In genomic region chr17:50150354-50151040, GRCh38 we compare ENCODE assay signal across 8 cellular contexts. TPM values are rescaled to one million over a fixed set of nuclear protein-coding genes. Genes with fewer than 3 reads are reported as not detected.
DNase-seq lines count a peak whose midpoint lies in the region; ATAC-seq, FAIRE-seq and TF ChIP-seq lines count a peak whose summit lies in the region.

PPP1R9B (minus strand) TSS chr17:50150677; CDS start chr17:50150513, 164 bp downstream.

- H3K4me1 ChIP-seq in K562 (replicated peaks in 1 of 2; ENCODE audit: control insufficient read depth in 2 of 2, insufficient read depth in 2 of 2, low read length in 2 of 2): peaks cover 54 to 98% of the 10 kb centered on the region in 2 experiments

- H3K4me3 Mint-ChIP-seq in activated naive CD4-positive, alpha-beta T cell treated with anti-CD3 and anti-CD28 coated beads, Interleukin-2, amount 10 ng/mL, durations not matched to agents 7 days and 5 days: peak within 1 kb of the TSS; percentile 94
- peak within 1 kb of the TSS; percentile 94 for H3K4me3 Mint-ChIP-seq in stimulated activated naive CD8-positive, alpha-beta T cell treated with anti-CD3 and anti-CD28 coated beads, Interleukin-15, Interleukin-2, amounts not matched to agents 100 ng/mL and 50 ng/mL, for 24 hours

- POLR2A ChIA-PET in K562 (lab: Yijun Ruan, JAX): interaction anchor here (0.8 to 1.1 kb wide), 2 partner anchors 20 to 80 kb away, joined by 3 to 6 read pairs; no protein-coding TSS in a partner anchor

- H3K9me1 ChIP-seq in K562 (ENCODE audit: control insufficient read depth, insufficient read depth, low read length): peaks cover 10% of the 10 kb centered on the region

- ATAC-seq in K562 (peak; percentile 6), GM21529 (IDR thresholded peaks at IDR 0.05; ENCODE audit: unreplicated experiment) (no peak), HG02763 (IDR thresholded peaks at IDR 0.05; ENCODE audit: unreplicated experiment) (no peak)

- TF ChIP-seq POLR2A in K562 (conservative IDR thresholded peaks at IDR 0.05): no peak

- WGBS in K562 (ENCODE audit: insufficient coverage, low coverage, missing lambda C conversion rate): 1% methylated on average over 42 of the region's 69 CpGs

- no TSS peak for BruUV-seq in K562 (replicated peaks; lab: Mats Ljungman, UMichigan)

- H3K4me2 ChIP-seq in K562 (ENCODE audit: insufficient read depth, low read length): peak within 1 kb of the TSS; percentile 92

- H3K4me3 ChIP-seq in K562 (peak within 1 kb of the TSS; percentile 67), kidney epithelial cell (ENCODE audit: low read depth, low read length) (peak within 1 kb of the TSS; percentile 73)

- H4K20me1 ChIP-seq in K562 (replicated peaks; ENCODE audit: control insufficient read depth, insufficient read depth, low read length): peaks cover 14% of the 10 kb centered on the region

- H3K36me3 ChIP-seq in K562 (ENCODE audit: control insufficient read depth, insufficient read depth, low read length): peaks cover 27% of the 10 kb centered on the region
- H3K36me3 ChIP-seq in kidney epithelial cell (ENCODE audit: control insufficient read depth, insufficient read depth, low read length): no peaks in the 10 kb centered on the region

- peak within 1 kb of the TSS; percentile 87 for H3K27ac ChIP-seq in K562 (ENCODE audit: extremely low read depth, low read depth, low read length)

- TF ChIP-seq EP300 in K562 (IDR thresholded peaks at IDR 0.05; ENCODE audit: low read length): no peak

- no peaks in the 10 kb centered on the region for H3K9me3 ChIP-seq in K562 (replicated peaks; ENCODE audit: control insufficient read depth, insufficient read depth, low read depth, low read length)

- FAIRE-seq in K562 (lab: Jason Lieb, UNC): no peak

- H3K9ac ChIP-seq in K562 (ENCODE audit: insufficient read depth in 1 of 2, low read depth in 2 of 2, low read length in 2 of 2): peak within 1 kb of the TSS; percentile 67 to 97

- H3K9me3 Mint-ChIP-seq in activated naive CD4-positive, alpha-beta T cell treated with anti-CD3 and anti-CD28 coated beads, Interleukin-2, amount 10 ng/mL, durations not matched to agents 7 days and 5 days: no peaks in the 10 kb centered on the region
- H3K9me3 Mint-ChIP-seq in stimulated activated naive CD8-positive, alpha-beta T cell treated with anti-CD3 and anti-CD28 coated beads, Interleukin-15, Interleukin-2, amounts not matched to agents 100 ng/mL and 50 ng/mL, for 24 hours: no peaks in the 10 kb centered on the region

- in situ Hi-C loops in K562 (cut with MboI): no loop called here

- no peaks in the 10 kb centered on the region for H3K27me3 ChIP-seq in K562 (ENCODE audit: control insufficient read depth in 2 of 2, insufficient read depth in 2 of 2, low read length in 2 of 2)
- H3K27me3 ChIP-seq in kidney epithelial cell (ENCODE audit: control insufficient read depth, insufficient read depth, low read length): no peaks in the 10 kb centered on the region

- peak within 1 kb of the TSS; percentile 81 for H2AFZ ChIP-seq in K562 (ENCODE audit: low read depth, low read length)

- peaks cover 65% of the 10 kb centered on the region for H3K79me2 ChIP-seq in K562 (ENCODE audit: control insufficient read depth, insufficient read depth, low read length)

- H3K4me1 Mint-ChIP-seq in activated naive CD4-positive, alpha-beta T cell treated with anti-CD3 and anti-CD28 coated beads, Interleukin-2, amount 10 ng/mL, durations not matched to agents 7 days and 5 days: peaks cover 60% of the 10 kb centered on the region
- H3K4me1 Mint-ChIP-seq in stimulated activated naive CD8-positive, alpha-beta T cell treated with anti-CD3 and anti-CD28 coated beads, Interleukin-15, Interleukin-2, amounts not matched to agents 100 ng/mL and 50 ng/mL, for 24 hours (ENCODE audit: low read depth): peaks cover 53% of the 10 kb centered on the region

- peaks cover 8% of the 10 kb centered on the region for H3K27me3 Mint-ChIP-seq in activated naive CD4-positive, alpha-beta T cell treated with anti-CD3 and anti-CD28 coated beads, Interleukin-2, amount 10 ng/mL, durations not matched to agents 7 days and 5 days
- H3K27me3 Mint-ChIP-seq in stimulated activated naive CD8-positive, alpha-beta T cell treated with anti-CD3 and anti-CD28 coated beads, Interleukin-15, Interleukin-2, amounts not matched to agents 100 ng/mL and 50 ng/mL, for 24 hours: no peaks in the 10 kb centered on the region

- H3K36me3 Mint-ChIP-seq in activated naive CD4-positive, alpha-beta T cell treated with anti-CD3 and anti-CD28 coated beads, Interleukin-2, amount 10 ng/mL, durations not matched to agents 7 days and 5 days: peaks cover 23% of the 10 kb centered on the region
- H3K36me3 Mint-ChIP-seq in stimulated activated naive CD8-positive, alpha-beta T cell treated with anti-CD3 and anti-CD28 coated beads, Interleukin-15, Interleukin-2, amounts not matched to agents 100 ng/mL and 50 ng/mL, for 24 hours (ENCODE audit: low read depth): peaks cover 12% of the 10 kb centered on the region

- intact Hi-C loops in K562 (cut with micrococcal nuclease): no loop called here

- DNase-seq in activated naive CD4-positive, alpha-beta T cell treated with anti-CD3 and anti-CD28 coated beads, Interleukin-2, amount 10 ng/mL, durations not matched to agents 7 days and 5 days: no peak
- no peak for DNase-seq in activated naive CD4-positive, alpha-beta T cell (lab: John Stamatoyannopoulos, UW)
- DNase-seq in K562 (ENCODE audit: extremely low read depth in 1 of 4, low spot score in 3 of 4) (no peak), kidney epithelial cell (ENCODE audit: low read depth) (no peak)
- no peak for DNase-seq in activated CD4-positive, alpha-beta T cell treated with anti-CD3 and anti-CD28 coated beads for 1 hour

- CTCF ChIA-PET in activated naive CD4-positive, alpha-beta T cell treated with anti-CD3 and anti-CD28 coated beads, Interleukin-2, amount 10 ng/mL, durations not matched to agents 7 days and 5 days (lab: Charles Lee): interaction anchor here (0.7 to 5.9 kb wide), 5 partner anchors 11 to 33 kb away, joined by 3 to 55 read pairs (median 4); no protein-coding TSS in a partner anchor
- CTCF ChIA-PET in K562 (lab: Yijun Ruan, JAX; ENCODE audit: low intra/inter-chr PET ratio): no interaction called here

- TF ChIP-seq CTCF in K562 (IDR thresholded peaks at IDR 0.05 in 2 of 3, conservative IDR thresholded peaks at IDR 0.05 in 1 of 3; ENCODE audit: insufficient read depth in 2 of 3, low read depth in 1 of 3, low read length in 3 of 3) (no peak), kidney epithelial cell (IDR thresholded peaks at IDR 0.05; ENCODE audit: insufficient read depth, low read length, poor library complexity, severe bottlenecking) (no peak)

- no peak for TF ChIP-seq RAD21 in K562 (CRISPR knock-in tag; conservative IDR thresholded peaks at IDR 0.05 in 1 of 2, IDR thresholded peaks at IDR 0.05 in 1 of 2)

- H3K27ac Mint-ChIP-seq in activated naive CD4-positive, alpha-beta T cell treated with anti-CD3 and anti-CD28 coated beads, Interleukin-2, amount 10 ng/mL, durations not matched to agents 7 days and 5 days: peak within 1 kb of the TSS; percentile 94
- peak within 1 kb of the TSS; percentile 96 for H3K27ac Mint-ChIP-seq in stimulated activated naive CD8-positive, alpha-beta T cell treated with anti-CD3 and anti-CD28 coated beads, Interleukin-15, Interleukin-2, amounts not matched to agents 100 ng/mL and 50 ng/mL, for 24 hours

TF ChIP-seq in K562, 482 proteins besides CTCF, POLR2A, EP300 and RAD21 (continues in another document):
- TF ChIP-seq ZNF584 (CRISPR knock-in tag; IDR thresholded peaks at IDR 0.05; ENCODE audit: low read depth) (no peak), NFXL1 (CRISPR knock-in tag; IDR thresholded peaks at IDR 0.05) (no peak), CAMTA2 (CRISPR knock-in tag; conservative IDR thresholded peaks at IDR 0.05) (no peak), HINFP (tag; conservative IDR thresholded peaks at IDR 0.05; ENCODE audit: low read depth) (no peak), RBFOX2 (IDR thresholded peaks at IDR 0.05; ENCODE audit: low read depth, low read length) (no peak), TFAP4 (CRISPR knock-in tag; IDR thresholded peaks at IDR 0.05; ENCODE audit: borderline replicate concordance) (0 out of 2 replicates have a peak, but pooled peaks have one; percentile 3)

RNA-seq across cellular contexts. Expression of gene PPP1R9B, which starts in this region (rescaled TPM):
- total RNA-seq in K562 (2011; cell fraction: chromatin; rRNA removed; ENCODE audit: low replicate concordance): 29.7 and 49.5 TPM in 2 replicates
- total RNA-seq in K562 (2011; cell fraction: nucleolus; rRNA removed): 27.6 and 29.7 TPM in 2 replicates
- total RNA-seq in K562 (2011; cell fraction: nucleoplasm; rRNA removed): 29.0 and 30.6 TPM in 2 replicates
- 45.5 and 52.9 TPM in 2 replicates for total RNA-seq in K562 (2014; rRNA removed)
- total RNA-seq in K562 (2014; rRNA removed; fragmentation: Illumina TruSeq; extraction: Trizol): 9.9 and 14.5 TPM in 2 replicates
- 28.6 and 29.0 TPM in 2 replicates for total RNA-seq in K562 (2015; rRNA removed; fragmentation: Illumina TruSeq; extraction: Trizol)
- total RNA-seq in K562 (2021): 56.6 and 63.5 TPM in 2 replicates
- polyA plus RNA-seq in K562 (2011; rRNA removed): 11.6 and 12.7 TPM in 2 replicates
- 11.9 and 15.6 TPM in 2 replicates for polyA plus RNA-seq in K562 (2011; cell fraction: cytosol; rRNA removed)
- polyA plus RNA-seq in K562 (2011; cell fraction: nucleus; rRNA removed): 50.9 and 52.5 TPM in 2 replicates
- polyA plus RNA-seq in K562 (2012): 27.4 and 32.9 TPM in 2 replicates
- 24.7 and 25.5 TPM in 2 replicates for polyA plus RNA-seq in K562 (2014; fragmentation: Illumina TruSeq; extraction: Trizol)
- polyA plus RNA-seq in K562 (2014; fragmentation: Nextera tagmentation; extraction: Ambion mirVana): under 1 TPM; 0.10 to 0.13 TPM
- polyA plus RNA-seq in K562 (2014; rRNA removed): 34.2 and 35.7 TPM in 2 replicates
- 18.9 and 21.8 TPM in 2 replicates for polyA minus RNA-seq in K562 (2011; rRNA and poly(A)+ RNA removed)
- polyA minus RNA-seq in K562 (2011; cell fraction: cytosol; rRNA and poly(A)+ RNA removed): 17.7 and 18.7 TPM in 2 replicates
- polyA minus RNA-seq in K562 (2011; cell fraction: nucleus; rRNA and poly(A)+ RNA removed): 12.4 and 25.9 TPM in 2 replicates
- 35.2 and 38.2 TPM in 2 replicates for total RNA-seq in kidney epithelial cell
